In genomic region chr2:112001136-112001764, GRCh38 we compare ENCODE assay signal across 12 cellular contexts. TPM values are rescaled to one million over a fixed set of nuclear protein-coding genes. Genes with fewer than 3 reads are reported as not detected.
DNase-seq lines count a peak whose midpoint lies in the region; ATAC-seq and TF ChIP-seq lines count a peak whose summit lies in the region.
"Had no signal": no experiment of that assay in that cellular context is flagged by ENCODE, and none has a peak within 500 bp of the region (broad histone marks: within the 10 kb centered on the region; RNA-seq: fewer than 3 reads in every experiment).

No MANE protein-coding gene starts in this region.

- no peaks in the 10 kb centered on the region for H3K9me2 ChIP-seq in GM23248 (ENCODE audit: insufficient read depth)

- H3K4me3 ChIP-seq in ACC112 (ENCODE audit: low read depth, low read length): no peak overlapping the region
- no peak overlapping the region for H3K4me3 ChIP-seq in GM23248
- no peak overlapping the region for H3K4me3 ChIP-seq in heart right ventricle
- H3K4me3 ChIP-seq in lower leg skin (ENCODE audit: low read depth, poor library complexity, severe bottlenecking): no peak overlapping the region

- WGBS in GM23248 (ENCODE audit: low coverage in 1 of 2, low lambda C conversion rate in 2 of 2, missing lambda C conversion rate in 2 of 2), 2 experiments: 53 to 54% methylated on average over 5 of the region's 5 CpGs
- 61 to 66% methylated on average over 5 of the region's 5 CpGs for WGBS in heart right ventricle, 2 donors
- WGBS in lower leg skin, 2 donors: 56 to 67% methylated on average over 5 of the region's 5 CpGs

- H3K27ac ChIP-seq in ACC112 (ENCODE audit: low read depth, low read length): no peak overlapping the region
- no peak overlapping the region for H3K27ac ChIP-seq in GM23248
- H3K27ac ChIP-seq in heart right ventricle: peak overlapping the region in 1 of 10 donors; percentile 58

- H3K36me3 ChIP-seq in ACC112 (ENCODE audit: insufficient read depth, low read length): no peaks in the 10 kb centered on the region
- no peaks in the 10 kb centered on the region for H3K36me3 ChIP-seq in GM23248 (ENCODE audit: low read depth)
- H3K36me3 ChIP-seq in heart right ventricle: peaks cover 0 to 78% (median 17%) of the 10 kb centered on the region in 9 donors

- ATAC-seq in heart right ventricle: peak in 6 of 8 donors; percentile 9 to 64 (median 37)
- ATAC-seq: activated CD8-positive, alpha-beta T cell treated with anti-CD3 and anti-CD28 coated beads, Interleukin-2, amount 10 ng/mL, durations not matched to agents 7 days and 5 days had no signal

- TF ChIP-seq CTCF in heart right ventricle (IDR thresholded peaks at IDR 0.05) (no peak), lower leg skin (IDR thresholded peaks at IDR 0.05) (no peak), GM20000 (IDR thresholded peaks at IDR 0.05; ENCODE audit: extremely low read depth, missing control alignments) (no peak)

- no peaks in the 10 kb centered on the region for H4K20me1 ChIP-seq in GM23248 (ENCODE audit: insufficient read depth)

- H3K79me2 ChIP-seq in ACC112 (ENCODE audit: control insufficient read depth, insufficient read depth, low read length, unreplicated experiment) (no peaks in the 10 kb centered on the region), GM23248 (ENCODE audit: insufficient read depth) (no peaks in the 10 kb centered on the region)

- H3K4me1 ChIP-seq in ACC112 (ENCODE audit: control insufficient read depth, insufficient read depth, low read length, unreplicated experiment) (peaks cover 14% of the 10 kb centered on the region), GM23248 (ENCODE audit: insufficient read depth) (peaks cover 14% of the 10 kb centered on the region), heart right ventricle (peaks cover 0 to 63% (median 7%) of the 10 kb centered on the region in 9 donors)

- H2AFZ ChIP-seq in ACC112 (ENCODE audit: low read length, unreplicated experiment) (peak overlapping the region; percentile 15), GM23248 (no peak overlapping the region; the same call in 1 of the 2 replicates)

- intact Hi-C loops in heart right ventricle (cut with DNase I): no loop called here
- intact Hi-C loops in lower leg skin (cut with DNase I; ENCODE audit: low total_unique reads): no loop called here

- H3K27me3 ChIP-seq in ACC112 (ENCODE audit: insufficient read depth, low read length) (no peaks in the 10 kb centered on the region), GM23248 (replicated peaks; ENCODE audit: insufficient read depth) (no peaks in the 10 kb centered on the region), heart right ventricle (no peaks in the 10 kb centered on the region)

- peak overlapping the region; percentile 1 for H3K4me2 ChIP-seq in GM23248 (ENCODE audit: unreplicated experiment)

- no peak for TF ChIP-seq POLR2A in lower leg skin (IDR thresholded peaks at IDR 0.05)

- H3K9ac ChIP-seq in GM23248: no peak overlapping the region

- in situ Hi-C loops in GM23248 (cut with MboI): no loop called here

- H3K9me3 ChIP-seq in GM23248 (ENCODE audit: low read depth) (no peaks in the 10 kb centered on the region), heart right ventricle (no peaks in the 10 kb centered on the region)

- peak; percentile 23 for DNase-seq in GM23248
- peak; percentile 91 for DNase-seq in OCI-M1 (lab: John Stamatoyannopoulos, UW)
- no peak for DNase-seq in heart right ventricle
- no peak for DNase-seq in GOT3 (lab: John Stamatoyannopoulos, UW)
- DNase-seq in AG08396 (ENCODE audit: low spot score): no peak
- no peak for DNase-seq in lower leg skin (ENCODE audit: low spot score in 2 of 2)
- DNase-seq in GM20000 (ENCODE audit: low spot score): no peak
- DNase-seq: activated CD8-positive, alpha-beta T cell treated with anti-CD3 and anti-CD28 coated beads, Interleukin-2, amount 10 ng/mL, durations not matched to agents 7 days and 5 days; anterior cingulate cortex; erythroblast; NCI-H1436 had no signal

- peaks cover 12% of the 10 kb centered on the region for H3F3A ChIP-seq in GM23248 (ENCODE audit: insufficient read depth)

RNA-seq across cellular contexts. Expression of gene TMEM87B, which starts 53.8 kb away (rescaled TPM):
- total RNA-seq in GM23248 (2014; rRNA removed; shearing (Covaris generic)): 42.4 and 46.9 TPM in 2 replicates
- 27.8 and 32.1 TPM in 2 replicates for polyA plus RNA-seq in GM23248 (2016; fragmentation: Nextera tagmentation; extraction: Ambion mirVana)
- 10 to 100 TPM in 2 of 10 donors, 1 to 10 TPM in 8; 4.4 to 11.1 (median 5.7) TPM for total RNA-seq in heart right ventricle
- polyA plus RNA-seq in heart right ventricle: 1 to 10 TPM; 4.8 to 6.0 TPM
- 10 to 100 TPM; 21.5 to 27.0 (median 24.7) TPM for total RNA-seq in lower leg skin

Comparison
In these comparisons a context has a peak if more than half of its experiments do, and no peak if none do; other contexts are left out.
1. DNase-seq: peak in GM23248 (single experiment) and OCI-M1 (single experiment); none in heart right ventricle (0 of 2), GOT3 (single experiment), AG08396 (single experiment), lower leg skin (0 of 2) and GM20000 (single experiment).